3 cellular contexts compared by ENCODE assay signal in genomic region chr1:18035145-18035544, GRCh38.
"Had no signal": no experiment of that assay in that cellular context is flagged by ENCODE, and none has a peak within 500 bp of the region (broad histone marks: within the 10 kb centered on the region; RNA-seq: fewer than 3 reads in every experiment).

No MANE protein-coding gene starts in this region.

- DNase-seq: GDM1, GF-D8 had no signal

- H3K4me3 ChIP-seq: GM12878 had no signal

- ATAC-seq: GM12878 had no signal
